ENCODE assay signal across 8 cellular contexts in genomic region chr16:2919511-2920255, GRCh38. TPM values are rescaled to one million over a fixed set of nuclear protein-coding genes. Genes with fewer than 3 reads are reported as not detected.
DNase-seq lines count a peak whose midpoint lies in the region; ATAC-seq and TF ChIP-seq lines count a peak whose summit lies in the region.

No MANE protein-coding gene starts in this region.

- POLR2A ChIA-PET in naive thymus-derived CD8-positive, alpha-beta T cell (lab: Charles Lee), result interaction anchor here (1.5 to 1.8 kb wide), 2 partner anchors 37 to 44 kb away, joined by 7 to 9 read pairs; partner anchors contain the start of gene FLYWCH2

- peak; percentile 81 to 99 for TF ChIP-seq CTCF in GM23338 (conservative IDR thresholded peaks at IDR 0.05; ENCODE audit: low read depth in 2 of 2)
- TF ChIP-seq CTCF in OCI-LY1 (IDR thresholded peaks at IDR 0.05; ENCODE audit: low read length), result peak; percentile 87

- H3K36me3 ChIP-seq in GM23338 (ENCODE audit: insufficient read depth), result 0 out of 2 replicates have a peak, but pooled peaks cover 4% of the 10 kb centered on the region
- peaks cover 9% of the 10 kb centered on the region for H3K36me3 ChIP-seq in OCI-LY1 (ENCODE audit: insufficient read depth, low read length)

- no peaks in the 10 kb centered on the region for H3K9me3 ChIP-seq in OCI-LY1 (ENCODE audit: low read length)

- H3K27me3 ChIP-seq in GM23338 (ENCODE audit: insufficient read depth) (no peaks in the 10 kb centered on the region), OCI-LY1 (ENCODE audit: insufficient read depth, low read length) (no peaks in the 10 kb centered on the region)

- H3K9me3 Mint-ChIP-seq in GM23338, result no peaks in the 10 kb centered on the region
- no peaks in the 10 kb centered on the region for H3K9me3 Mint-ChIP-seq in naive thymus-derived CD8-positive, alpha-beta T cell

- ATAC-seq in GM23338 (peak; percentile 72), HG03196 (IDR thresholded peaks at IDR 0.05; ENCODE audit: unreplicated experiment) (no peak)
- ATAC-seq in naive thymus-derived CD8-positive, alpha-beta T cell, result peak; percentile 53 to 73

- H3K4me1 ChIP-seq in GM23338 (ENCODE audit: insufficient read depth) (no peaks in the 10 kb centered on the region), OCI-LY1 (ENCODE audit: insufficient read depth, low read length, severe bottlenecking) (no peaks in the 10 kb centered on the region)

- no peak for TF ChIP-seq POLR2A in erythroblast (IDR thresholded peaks at IDR 0.05; ENCODE audit: low read length)

- H4K20me1 ChIP-seq in GM23338 (replicated peaks; ENCODE audit: insufficient read depth), result no peaks in the 10 kb centered on the region
- no peaks in the 10 kb centered on the region for H4K20me1 ChIP-seq in OCI-LY1 (ENCODE audit: insufficient read depth, low read length)

- H3K4me1 Mint-ChIP-seq in GM23338, result no peaks in the 10 kb centered on the region; the same call in 2 of the 3 replicates
- H3K4me1 Mint-ChIP-seq in naive thymus-derived CD8-positive, alpha-beta T cell, result peaks cover 2 to 10% (median 7%) of the 10 kb centered on the region in 4 donors

- H3K36me3 Mint-ChIP-seq in GM23338 (ENCODE audit: low read depth), result peaks cover 6% of the 10 kb centered on the region; the same call in 1 of the 3 replicates
- peaks cover 0 to 61% (median 4%) of the 10 kb centered on the region in 3 donors for H3K36me3 Mint-ChIP-seq in naive thymus-derived CD8-positive, alpha-beta T cell

- peak; percentile 75 for DNase-seq in AG20443 (ENCODE audit: low spot score)
- peak; percentile 74 for DNase-seq in GM23338 (ENCODE audit: low spot score)
- peak; percentile 54 for DNase-seq in activated T-cell treated with anti-CD3 and anti-CD28 coated beads for 4 hours
- DNase-seq in erythroblast (lab: John Stamatoyannopoulos, UW), result peak; percentile 70 to 86
- peak in 9 of 10 donors; percentile 43 to 82 (median 67) for DNase-seq in naive thymus-derived CD8-positive, alpha-beta T cell

- H3K79me2 ChIP-seq in GM23338 (replicated peaks; ENCODE audit: insufficient read depth) (no peaks in the 10 kb centered on the region), OCI-LY1 (ENCODE audit: insufficient read depth, low read length) (no peaks in the 10 kb centered on the region)

- H3K27me3 Mint-ChIP-seq in GM23338 (ENCODE audit: insufficient read depth, low read depth, poor library complexity), result peaks cover 4% of the 10 kb centered on the region
- no peaks in the 10 kb centered on the region for H3K27me3 Mint-ChIP-seq in naive thymus-derived CD8-positive, alpha-beta T cell

- no peak overlapping the region for H3K4me2 ChIP-seq in GM23338
- H3K4me2 ChIP-seq in OCI-LY1 (ENCODE audit: low read length), result no peak overlapping the region

- H2AFZ ChIP-seq in GM23338 (no peak overlapping the region), OCI-LY1 (ENCODE audit: low read length) (no peak overlapping the region)

- H3K27ac ChIP-seq in GM23338 (ENCODE audit: low read depth) (no peak overlapping the region), OCI-LY1 (ENCODE audit: low read depth, low read length, poor library complexity, severe bottlenecking) (no peak overlapping the region), temporal lobe (ENCODE audit: low read depth, low read length) (peak overlapping the region; percentile 61)

- H3K9me2 ChIP-seq in GM23338 (ENCODE audit: insufficient read depth) (no peaks in the 10 kb centered on the region), OCI-LY1 (ENCODE audit: low read depth, low read length) (no peaks in the 10 kb centered on the region)

- H3K4me3 ChIP-seq in GM23338 (no peak overlapping the region), OCI-LY1 (ENCODE audit: low read depth, low read length, poor library complexity, severe bottlenecking) (no peak overlapping the region)

- H3F3A ChIP-seq in GM23338 (replicated peaks; ENCODE audit: low read depth), result peaks cover 12% of the 10 kb centered on the region; the same call in 1 of the 2 replicates
- no peaks in the 10 kb centered on the region for H3F3A ChIP-seq in OCI-LY1 (ENCODE audit: insufficient read depth, low read length)

- no peak overlapping the region for H3K9ac ChIP-seq in OCI-LY1 (ENCODE audit: low read length)

- no peak overlapping the region for H3K4me3 Mint-ChIP-seq in GM23338
- H3K4me3 Mint-ChIP-seq in naive thymus-derived CD8-positive, alpha-beta T cell, result no peak overlapping the region

- H3K27ac Mint-ChIP-seq in GM23338, result no peak overlapping the region
- peak overlapping the region in 4 of 10 donors; percentile 81 to 93 (median 87) for H3K27ac Mint-ChIP-seq in naive thymus-derived CD8-positive, alpha-beta T cell

TF ChIP-seq in GM23338, 12 proteins besides CTCF, POLR2A, EP300 and RAD21 (continues in another document):
- TF ChIP-seq EZH2phosphoT487 (IDR thresholded peaks at IDR 0.05; ENCODE audit: unreplicated experiment), result no peak
- TF ChIP-seq NANOG (IDR thresholded peaks at IDR 0.05; ENCODE audit: borderline replicate concordance), result no peak
- no peak for TF ChIP-seq STAT1 (IDR thresholded peaks at IDR 0.05; ENCODE audit: unreplicated experiment)
- no peak for TF ChIP-seq POLR2AphosphoS5 (IDR thresholded peaks at IDR 0.05; ENCODE audit: low read depth)

RNA-seq across cellular contexts. Expression of gene FLYWCH1, which starts 8.0 kb away (rescaled TPM):
- 22.9 and 29.3 TPM in 2 replicates for total RNA-seq in GM23338 (2014; rRNA removed; shearing (Covaris generic))
- 6.0 and 7.5 TPM in 2 replicates for polyA plus RNA-seq in GM23338 (2016; fragmentation: Nextera tagmentation; extraction: Ambion mirVana)
- total RNA-seq in naive thymus-derived CD8-positive, alpha-beta T cell, result 100 to 1,000 TPM; 109 to 113 TPM
- polyA plus RNA-seq in naive thymus-derived CD8-positive, alpha-beta T cell, result 10 to 100 TPM in 2 of 3 donors, 1 to 10 TPM in 1; 5.9 to 18.4 (median 13.5) TPM
- 19.4 TPM for total RNA-seq in temporal lobe

RNA-seq across cellular contexts. Expression of gene FLYWCH2, which starts 36.7 kb away (rescaled TPM):
- 45.0 and 48.7 TPM in 2 replicates for total RNA-seq in GM23338 (2014; rRNA removed; shearing (Covaris generic))
- 30.9 and 38.6 TPM in 2 replicates for polyA plus RNA-seq in GM23338 (2016; fragmentation: Nextera tagmentation; extraction: Ambion mirVana)
- 10 to 100 TPM; 22.2 to 26.0 TPM for total RNA-seq in naive thymus-derived CD8-positive, alpha-beta T cell
- 10 to 100 TPM; 18.0 to 28.8 (median 26.5) TPM for polyA plus RNA-seq in naive thymus-derived CD8-positive, alpha-beta T cell
- total RNA-seq in temporal lobe, result 28.3 TPM

RNA-seq across cellular contexts. Expression of gene KREMEN2, which starts 44.4 kb away (rescaled TPM):
- 16.1 and 17.6 TPM in 2 replicates for total RNA-seq in GM23338 (2014; rRNA removed; shearing (Covaris generic))
- polyA plus RNA-seq in GM23338 (2016; fragmentation: Nextera tagmentation; extraction: Ambion mirVana), result 4.7 and 4.9 TPM in 2 replicates
- total RNA-seq in naive thymus-derived CD8-positive, alpha-beta T cell, result not detected
- not detected for polyA plus RNA-seq in naive thymus-derived CD8-positive, alpha-beta T cell
- total RNA-seq in temporal lobe, result 0.25 TPM

RNA-seq across cellular contexts. Expression of gene PAQR4, which starts 49.5 kb away (rescaled TPM):
- 17.7 and 29.3 TPM in 2 replicates for total RNA-seq in GM23338 (2014; rRNA removed; shearing (Covaris generic))
- polyA plus RNA-seq in GM23338 (2016; fragmentation: Nextera tagmentation; extraction: Ambion mirVana), result 7.0 and 8.8 TPM in 2 replicates
- under 1 TPM; 0.27 to 0.60 TPM for total RNA-seq in naive thymus-derived CD8-positive, alpha-beta T cell
- polyA plus RNA-seq in naive thymus-derived CD8-positive, alpha-beta T cell, result under 1 TPM in 2 of 3 donors, not detected in 1; 0.28 to 0.79 TPM
- total RNA-seq in temporal lobe, result 14.8 TPM

Comparison
In these comparisons a context has a peak if more than half of its experiments do, and no peak if none do; other contexts are left out.
1. RNA of gene KREMEN2, which starts 44.4 kb away (total RNA-seq): 16.1 to 17.6 TPM in GM23338; 0.25 TPM in temporal lobe (single experiment) and not detected in naive thymus-derived CD8-positive, alpha-beta T cell; every median in the first group is over 10 times any median in the second.
2. Peak in every context shown above with its lines, with median percentiles within 50 percentile points of each other: DNase-seq.